Comparison of ENCODE assay signal across 1 cellular context in the genomic region with DNA sequence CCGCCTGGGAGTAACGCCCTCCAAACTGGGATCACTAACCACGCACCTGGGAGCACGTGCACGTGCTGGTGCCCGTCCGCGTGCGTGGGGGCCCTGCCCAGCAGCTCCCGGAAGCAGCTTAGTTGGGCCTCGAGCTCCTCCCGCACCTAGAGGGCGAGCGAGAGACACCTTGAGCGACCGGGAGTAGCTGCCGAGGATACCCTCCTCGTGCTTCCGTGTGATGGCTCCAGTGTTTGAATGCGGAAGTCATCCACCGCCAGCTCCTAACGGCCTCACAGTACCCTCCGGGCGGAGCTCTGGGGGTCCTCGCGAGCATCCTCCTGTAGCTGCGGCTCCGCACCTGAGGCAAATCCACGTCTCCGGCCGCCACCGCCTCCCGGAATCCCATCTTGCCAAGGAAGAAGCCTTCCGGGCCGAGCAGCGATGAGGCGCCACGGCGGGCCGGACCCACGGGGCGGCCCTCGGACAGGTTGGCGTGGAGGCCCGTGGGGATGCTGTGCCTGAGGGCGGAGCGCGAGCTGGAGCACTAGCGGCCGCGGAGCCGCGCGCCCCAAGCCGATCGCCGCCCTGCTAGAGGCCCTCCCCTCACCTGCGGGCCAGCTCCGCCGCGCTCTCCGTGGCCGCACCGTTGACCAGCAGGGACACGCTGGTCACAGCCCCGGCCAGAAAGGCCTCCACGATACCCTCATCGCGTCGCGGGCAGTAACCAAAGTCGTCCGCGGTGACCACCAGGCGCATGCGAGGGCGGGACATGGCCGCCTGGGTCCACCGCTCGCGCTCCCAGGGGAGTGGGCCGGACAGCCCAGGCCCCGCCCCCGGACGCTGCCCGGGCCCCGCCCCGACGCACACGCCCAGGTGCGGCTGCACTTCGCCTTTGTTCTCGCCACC.
TF ChIP-seq lines count a peak whose summit lies in the region.

Gene YDJC, minus strand, starts transcription at position 761 of the 888 bp plus-strand sequence. Its CDS starts 8 bp downstream, at position 753.

TF ChIP-seq in HepG2, 621 proteins besides CTCF, POLR2A, EP300 and RAD21 (continued from another document and continues in another):
- TF ChIP-seq ZNF331 (CRISPR knock-in tag; IDR thresholded peaks at IDR 0.05) (peak; percentile 88), HES4 (CRISPR knock-in tag; IDR thresholded peaks at IDR 0.05; ENCODE audit: borderline replicate concordance) (peak; percentile 44; the same call in 1 of the 2 replicates), ELF4 (CRISPR knock-in tag; IDR thresholded peaks at IDR 0.05; ENCODE audit: borderline replicate concordance) (peak; percentile 85; the same call in 1 of the 2 replicates), ZFP90 (CRISPR knock-in tag; IDR thresholded peaks at IDR 0.05; ENCODE audit: borderline replicate concordance) (peak; percentile 97), PRDM15 (CRISPR knock-in tag; IDR thresholded peaks at IDR 0.05) (peak; percentile 72; the same call in 1 of the 2 replicates), ZNF101 (CRISPR knock-in tag; IDR thresholded peaks at IDR 0.05; ENCODE audit: borderline replicate concordance, low read depth) (peak; percentile 76; the same call in 1 of the 2 replicates), RCOR2 (CRISPR knock-in tag; IDR thresholded peaks at IDR 0.05) (0 out of 2 replicates have a peak, but pooled peaks have one; percentile 20), ZNF782 (CRISPR knock-in tag; IDR thresholded peaks at IDR 0.05; ENCODE audit: borderline replicate concordance) (0 out of 2 replicates have a peak, but pooled peaks have one; percentile 36), HOXA5 (CRISPR knock-in tag; IDR thresholded peaks at IDR 0.05) (peak; percentile 93), SMYD3 (CRISPR knock-in tag; IDR thresholded peaks at IDR 0.05) (peak; percentile 73; the same call in 1 of the 2 replicates), ZNF605 (CRISPR knock-in tag; IDR thresholded peaks at IDR 0.05) (peak; percentile 71; the same call in 1 of the 2 replicates), SOX6 (IDR thresholded peaks at IDR 0.05) (no peak), SOX6 (CRISPR knock-in tag; IDR thresholded peaks at IDR 0.05) (peak; percentile 73), FOXK1 (CRISPR knock-in tag; IDR thresholded peaks at IDR 0.05; ENCODE audit: borderline replicate concordance, low read depth) (peak; percentile 83; the same call in 1 of the 2 replicates), ZNF546 (CRISPR knock-in tag; conservative IDR thresholded peaks at IDR 0.05) (0 out of 2 replicates have a peak, but pooled peaks have one; percentile 62), ARNTL (CRISPR knock-in tag; IDR thresholded peaks at IDR 0.05) (peak; percentile 95), NBN (conservative IDR thresholded peaks at IDR 0.05) (no peak), ZMYM4 (CRISPR knock-in tag; IDR thresholded peaks at IDR 0.05) (peak; percentile 74), ZKSCAN8 (CRISPR knock-in tag; IDR thresholded peaks at IDR 0.05; ENCODE audit: borderline replicate concordance) (peak; percentile 43; the same call in 1 of the 2 replicates), RBM22 (optimal IDR thresholded peaks at IDR 0.05; ENCODE audit: low read length) (peak; percentile 70), ZNF557 (CRISPR knock-in tag; IDR thresholded peaks at IDR 0.05) (peak; percentile 97), CAMTA2 (CRISPR knock-in tag; IDR thresholded peaks at IDR 0.05; ENCODE audit: borderline replicate concordance) (no peak), UBTF (CRISPR knock-in tag; IDR thresholded peaks at IDR 0.05) (peak; percentile 79), ZBTB37 (CRISPR knock-in tag; IDR thresholded peaks at IDR 0.05) (0 out of 2 replicates have a peak, but pooled peaks have one; percentile 31), ZNF264 (CRISPR knock-in tag; IDR thresholded peaks at IDR 0.05) (peak; percentile 88; the same call in 1 of the 2 replicates), ZNF337 (CRISPR knock-in tag; IDR thresholded peaks at IDR 0.05; ENCODE audit: borderline replicate concordance, low read depth) (no peak), ZBTB20 (CRISPR knock-in tag; IDR thresholded peaks at IDR 0.05; ENCODE audit: borderline replicate concordance, low read depth) (peak; percentile 91), BHLHE40 (IDR thresholded peaks at IDR 0.05; ENCODE audit: low read length) (peak; percentile 96), AGO2 (optimal IDR thresholded peaks at IDR 0.05; ENCODE audit: low read depth, low read length) (peak; percentile 92)
- TF ChIP-seq, protein P1, sequence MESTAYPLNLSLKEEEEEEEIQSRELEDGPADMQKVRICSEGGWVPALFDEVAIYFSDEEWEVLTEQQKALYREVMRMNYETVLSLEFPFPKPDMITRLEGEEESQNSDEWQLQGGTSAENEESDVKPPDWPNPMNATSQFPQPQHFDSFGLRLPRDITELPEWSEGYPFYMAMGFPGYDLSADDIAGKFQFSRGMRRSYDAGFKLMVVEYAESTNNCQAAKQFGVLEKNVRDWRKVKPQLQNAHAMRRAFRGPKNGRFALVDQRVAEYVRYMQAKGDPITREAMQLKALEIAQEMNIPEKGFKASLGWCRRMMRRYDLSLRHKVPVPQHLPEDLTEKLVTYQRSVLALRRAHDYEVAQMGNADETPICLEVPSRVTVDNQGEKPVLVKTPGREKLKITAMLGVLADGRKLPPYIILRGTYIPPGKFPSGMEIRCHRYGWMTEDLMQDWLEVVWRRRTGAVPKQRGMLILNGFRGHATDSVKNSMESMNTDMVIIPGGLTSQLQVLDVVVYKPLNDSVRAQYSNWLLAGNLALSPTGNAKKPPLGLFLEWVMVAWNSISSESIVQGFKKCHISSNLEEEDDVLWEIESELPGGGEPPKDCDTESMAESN (CRISPR knock-in tag; conservative IDR thresholded peaks at IDR 0.05), result peak; percentile 85
- TF ChIP-seq, protein P2, sequence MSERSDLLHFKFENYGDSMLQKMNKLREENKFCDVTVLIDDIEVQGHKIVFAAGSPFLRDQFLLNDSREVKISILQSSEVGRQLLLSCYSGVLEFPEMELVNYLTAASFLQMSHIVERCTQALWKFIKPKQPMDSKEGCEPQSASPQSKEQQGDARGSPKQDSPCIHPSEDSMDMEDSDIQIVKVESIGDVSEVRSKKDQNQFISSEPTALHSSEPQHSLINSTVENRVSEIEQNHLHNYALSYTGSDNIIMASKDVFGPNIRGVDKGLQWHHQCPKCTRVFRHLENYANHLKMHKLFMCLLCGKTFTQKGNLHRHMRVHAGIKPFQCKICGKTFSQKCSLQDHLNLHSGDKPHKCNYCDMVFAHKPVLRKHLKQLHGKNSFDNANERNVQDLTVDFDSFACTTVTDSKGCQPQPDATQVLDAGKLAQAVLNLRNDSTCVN (CRISPR knock-in tag; IDR thresholded peaks at IDR 0.05; ENCODE audit: borderline replicate concordance), result 0 out of 2 replicates have a peak, but pooled peaks have one; percentile 38
- TF ChIP-seq, protein P3, sequence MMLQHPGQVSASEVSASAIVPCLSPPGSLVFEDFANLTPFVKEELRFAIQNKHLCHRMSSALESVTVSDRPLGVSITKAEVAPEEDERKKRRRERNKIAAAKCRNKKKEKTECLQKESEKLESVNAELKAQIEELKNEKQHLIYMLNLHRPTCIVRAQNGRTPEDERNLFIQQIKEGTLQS (CRISPR knock-in tag; IDR thresholded peaks at IDR 0.05), result 0 out of 2 replicates have a peak, but pooled peaks have one; percentile 63
- TF ChIP-seq, protein P4, sequence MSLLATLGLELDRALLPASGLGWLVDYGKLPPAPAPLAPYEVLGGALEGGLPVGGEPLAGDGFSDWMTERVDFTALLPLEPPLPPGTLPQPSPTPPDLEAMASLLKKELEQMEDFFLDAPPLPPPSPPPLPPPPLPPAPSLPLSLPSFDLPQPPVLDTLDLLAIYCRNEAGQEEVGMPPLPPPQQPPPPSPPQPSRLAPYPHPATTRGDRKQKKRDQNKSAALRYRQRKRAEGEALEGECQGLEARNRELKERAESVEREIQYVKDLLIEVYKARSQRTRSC (CRISPR knock-in tag; IDR thresholded peaks at IDR 0.05; ENCODE audit: low read depth), result peak; percentile 68; the same call in 1 of the 2 replicates
